Comparison of ENCODE assay signal across 19 cellular contexts in genomic region chr3:23583980-23584736, GRCh38.
DNase-seq lines count a peak whose midpoint lies in the region; ATAC-seq, FAIRE-seq and TF ChIP-seq lines count a peak whose summit lies in the region.
"Had no signal": no experiment of that assay in that cellular context is flagged by ENCODE, and none has a peak within 500 bp of the region (broad histone marks: within the 10 kb centered on the region; RNA-seq: fewer than 3 reads in every experiment).

No MANE protein-coding gene starts in this region.

- FAIRE-seq in A549 (lab: Jason Lieb, UNC) = no peak
- FAIRE-seq: D721Med, GM12878 had no signal

- no peak overlapping the region for H4K91ac ChIP-seq in neuronal stem cell (ENCODE audit: low read depth, low read length, poor library complexity)

- no peak for TF ChIP-seq CTCF in A549 (IDR thresholded peaks at IDR 0.05)
- TF ChIP-seq CTCF in esophagus muscularis mucosa (IDR thresholded peaks at IDR 0.05) = no peak
- TF ChIP-seq CTCF in tibial nerve (IDR thresholded peaks at IDR 0.05) = no peak

- TF ChIP-seq POLR2A in A549 (IDR thresholded peaks at IDR 0.05; ENCODE audit: low read length) (no peak), esophagus muscularis mucosa (IDR thresholded peaks at IDR 0.05; ENCODE audit: low read depth) (no peak), tibial nerve (IDR thresholded peaks at IDR 0.05) (no peak)

- H2BK12ac ChIP-seq in neuronal stem cell (ENCODE audit: low read length) = no peak overlapping the region

- H3K4me2 ChIP-seq in A549 (no peak overlapping the region), neuronal stem cell (ENCODE audit: insufficient read depth, low read length, poor library complexity, severe bottlenecking) (no peak overlapping the region)

- no peaks in the 10 kb centered on the region for H3K79me1 ChIP-seq in neuronal stem cell (ENCODE audit: low read depth, low read length)

- TF ChIP-seq RAD21 in A549 (conservative IDR thresholded peaks at IDR 0.05 in 1 of 2, IDR thresholded peaks at IDR 0.05 in 1 of 2) (no peak), Ishikawa (IDR thresholded peaks at IDR 0.05; ENCODE audit: low read depth) (no peak)

- 87% methylated on average over 10 of the region's 10 CpGs for WGBS in A549 (ENCODE audit: missing lambda C conversion rate)
- WGBS in esophagus muscularis mucosa = 92% methylated on average over 10 of the region's 10 CpGs
- no CpG with 5 or more reads among the region's 10 CpGs for WGBS in neuronal stem cell (ENCODE audit: extremely low coverage in 2 of 2, insufficient read length in 2 of 2, insufficient replicate concordance in 1 of 2), 2 donors
- 87 to 99% methylated on average over 10 of the region's 10 CpGs for WGBS in tibial nerve, 2 donors

- no peak overlapping the region for H2AK5ac ChIP-seq in neuronal stem cell (ENCODE audit: low read depth, low read length)

- H3K4me1 ChIP-seq in A549 = peaks cover 21% of the 10 kb centered on the region
- H3K4me1 ChIP-seq in esophagus muscularis mucosa = no peaks in the 10 kb centered on the region
- H3K4me1 ChIP-seq in neuronal stem cell (ENCODE audit: control insufficient read depth in 2 of 2, insufficient read depth in 1 of 2, low read depth in 1 of 2, low read length in 2 of 2) = no peaks in the 10 kb centered on the region
- H3K4me1 ChIP-seq in tibial nerve = no peaks in the 10 kb centered on the region

- no peak for ATAC-seq in A549
- ATAC-seq: GM12878 had no signal

- no peak overlapping the region for H2BK120ac ChIP-seq in neuronal stem cell (ENCODE audit: low read depth, low read length)

- TF ChIP-seq EP300 in A549 (IDR thresholded peaks at IDR 0.05) = no peak
- no peak for TF ChIP-seq EP300 in Ishikawa (IDR thresholded peaks at IDR 0.05; ENCODE audit: borderline replicate concordance)
- no peak for TF ChIP-seq EP300 in esophagus muscularis mucosa (IDR thresholded peaks at IDR 0.05)
- no peak for TF ChIP-seq EP300 in tibial nerve (IDR thresholded peaks at IDR 0.05)

- H3K23ac ChIP-seq in neuronal stem cell (ENCODE audit: low read depth, low read length, poor library complexity) = no peak overlapping the region

- H2BK5ac ChIP-seq in neuronal stem cell (ENCODE audit: low read length) = no peak overlapping the region

- H3K9ac ChIP-seq in neuronal stem cell (ENCODE audit: low read depth, low read length, poor library complexity) = no peak overlapping the region

- CTCF ChIA-PET in A549 (lab: Yijun Ruan, JAX) (interaction anchor here (0.6 kb wide), 1 partner anchor 145 kb away, joined by 3 read pairs; no protein-coding TSS in a partner anchor), HEK293T (lab: Yijun Ruan, JAX) (no interaction called here)

- no peak overlapping the region for H3K4ac ChIP-seq in neuronal stem cell (ENCODE audit: low read length)

- DNase-seq in A549 (ENCODE audit: low read depth in 1 of 2, low spot score in 1 of 2) (no peak), HEK293T (ENCODE audit: extremely low spot score) (no peak), esophagus muscularis mucosa (ENCODE audit: extremely low spot score) (peak; percentile 42), neuronal stem cell (ENCODE audit: low spot score) (no peak), tibial nerve (ENCODE audit: low spot score in 2 of 2) (no peak), NK-92 (lab: John Stamatoyannopoulos, UW; ENCODE audit: unreplicated experiment) (no peak)
- DNase-seq: 8988T; C1 segment of cervical spinal cord; CD4-positive, alpha-beta memory T cell; DMS 273 treated with DMSO at 0.1 percent for 48 hours; DMS79; EL; GDM1; GOT3; H7; HCEC 1CT had no signal

- H3K27me3 ChIP-seq in esophagus muscularis mucosa (no peaks in the 10 kb centered on the region), neuronal stem cell (ENCODE audit: control insufficient read depth in 3 of 3, insufficient read depth in 3 of 3, low read depth in 1 of 3, low read length in 3 of 3) (no peaks in the 10 kb centered on the region), tibial nerve (no peaks in the 10 kb centered on the region)

- H2BK15ac ChIP-seq in neuronal stem cell (ENCODE audit: low read length) = no peak overlapping the region

- H3K9me3 ChIP-seq in A549 (no peaks in the 10 kb centered on the region), esophagus muscularis mucosa (no peaks in the 10 kb centered on the region), neuronal stem cell (replicated peaks in 1 of 2; ENCODE audit: control insufficient read depth in 2 of 2, insufficient read depth in 1 of 2, low read depth in 1 of 2, low read length in 2 of 2) (peaks cover 0 to 2% of the 10 kb centered on the region in 2 donors), tibial nerve (peaks cover 0 to 12% (median 0%) of the 10 kb centered on the region in 4 donors)

- H2AFZ ChIP-seq in neuronal stem cell (ENCODE audit: low read length) = no peak overlapping the region

- intact Hi-C loops in esophagus muscularis mucosa (cut with DNase I) = no loop called here

- H3K18ac ChIP-seq in neuronal stem cell (ENCODE audit: low read length) = no peak overlapping the region

- H3K27ac ChIP-seq in A549 (no peak overlapping the region), esophagus muscularis mucosa (replicated peaks in 1 of 4) (no peak overlapping the region), neuronal stem cell (replicated peaks; ENCODE audit: low read length) (no peak overlapping the region), tibial nerve (no peak overlapping the region)

- H3K36me3 ChIP-seq in esophagus muscularis mucosa (no peaks in the 10 kb centered on the region), neuronal stem cell (replicated peaks in 1 of 2; ENCODE audit: control insufficient read depth in 2 of 2, insufficient read depth in 2 of 2, low read length in 2 of 2) (no peaks in the 10 kb centered on the region), tibial nerve (no peaks in the 10 kb centered on the region)

- H3K14ac ChIP-seq in neuronal stem cell (ENCODE audit: low read length) = no peak overlapping the region

- H4K8ac ChIP-seq in neuronal stem cell (ENCODE audit: low read depth, low read length) = no peak overlapping the region

- POLR2A ChIA-PET in A549 (lab: Yijun Ruan, JAX) (interaction anchor here (0.7 kb wide), 1 partner anchor 29 kb away, joined by 3 read pairs; no protein-coding TSS in a partner anchor), HEK293T (lab: Yijun Ruan, JAX) (no interaction called here)

- H3K4me3 ChIP-seq in A549 (no peak overlapping the region), esophagus muscularis mucosa (no peak overlapping the region), neuronal stem cell (ENCODE audit: low read length in 2 of 2) (no peak overlapping the region), tibial nerve (no peak overlapping the region)
- H3K4me3 ChIP-seq: GM12878 had no signal

TF ChIP-seq in A549, 52 proteins besides CTCF, POLR2A, EP300 and RAD21 (continues in another document):
- TF ChIP-seq RCOR1 (IDR thresholded peaks at IDR 0.05; ENCODE audit: low read depth, low read length) (no peak), HEYL (CRISPR knock-in tag; IDR thresholded peaks at IDR 0.05) (no peak), E2F6 (IDR thresholded peaks at IDR 0.05; ENCODE audit: borderline replicate concordance, low read depth) (no peak), HDAC2 (IDR thresholded peaks at IDR 0.05) (no peak), POLR2AphosphoS2 (conservative IDR thresholded peaks at IDR 0.05; ENCODE audit: low read length) (no peak)

TF ChIP-seq in HEK293T, 16 proteins besides CTCF, POLR2A, EP300 and RAD21:
- TF ChIP-seq NFRKB (IDR thresholded peaks at IDR 0.05) (no peak), BHLHE40 (IDR thresholded peaks at IDR 0.05; ENCODE audit: borderline replicate concordance) (no peak), HDGF (IDR thresholded peaks at IDR 0.05; ENCODE audit: borderline replicate concordance) (no peak), LEF1 (IDR thresholded peaks at IDR 0.05; ENCODE audit: borderline replicate concordance) (no peak), ZNF384 (IDR thresholded peaks at IDR 0.05) (0 out of 2 replicates have a peak, but pooled peaks have one; percentile 4), L3MBTL2 (conservative IDR thresholded peaks at IDR 0.05) (no peak)
TF ChIP-seq in HEK293T: peak in this region for 1.

TF ChIP-seq in Ishikawa, 13 proteins besides CTCF, POLR2A, EP300 and RAD21:
- TF ChIP-seq CEBPB (IDR thresholded peaks at IDR 0.05) = peak; percentile 82
- no peak for TF ChIP-seq TAF1 (IDR thresholded peaks at IDR 0.05; ENCODE audit: low read depth)
